8 cellular contexts compared by ENCODE assay signal in the genomic region with DNA sequence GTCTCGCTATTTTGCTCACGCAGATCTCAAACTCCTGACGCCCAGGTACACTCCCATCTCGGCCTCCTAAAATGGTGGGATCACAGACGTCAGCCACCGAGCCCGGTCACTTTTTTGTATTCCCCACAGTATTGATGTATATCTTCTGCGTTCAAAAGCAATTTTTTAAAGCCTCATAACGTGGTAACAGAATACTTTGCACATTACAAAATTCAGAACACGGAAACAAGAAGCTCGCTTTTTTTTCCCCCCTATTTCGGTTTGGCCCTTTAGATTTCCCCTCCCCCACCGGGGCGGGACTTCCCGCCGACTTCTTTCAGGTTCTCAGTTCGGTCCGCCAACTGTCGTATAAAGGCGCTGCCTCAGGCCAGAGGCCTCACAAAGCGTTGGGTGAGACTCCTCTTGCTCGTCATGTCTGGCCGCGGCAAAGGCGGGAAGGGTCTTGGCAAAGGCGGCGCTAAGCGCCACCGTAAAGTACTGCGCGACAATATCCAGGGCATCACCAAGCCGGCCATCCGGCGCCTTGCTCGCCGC.
A peak's percentile ranks its signal among the peaks of the same experiment; 100 is the strongest.
DNase-seq lines count a peak whose midpoint lies in the region; ATAC-seq and TF ChIP-seq lines count a peak whose summit lies in the region.
"Not testable (repeated sequence)": the region's sequence is repeated elsewhere in the genome, so short reads cannot be mapped to it uniquely, and the experiment has no call there.

No MANE protein-coding gene starts in this region.

- not testable (repeated sequence) for H3K36me3 ChIP-seq in lung (ENCODE audit: control insufficient read depth in 2 of 2, insufficient read depth in 2 of 2, low read length in 2 of 2)

- peak overlapping the region; percentile 23 to 53 for H3K27ac ChIP-seq in lung (ENCODE audit: low read depth in 1 of 2, low read length in 1 of 2)

- not testable (repeated sequence) for H3K4me1 ChIP-seq in lung (ENCODE audit: control insufficient read depth in 2 of 2, insufficient read depth in 2 of 2, low read length in 2 of 2)

- TF ChIP-seq CTCF in lung (IDR thresholded peaks at IDR 0.05; ENCODE audit: control extremely low read depth, extremely low read depth): not testable (repeated sequence)

- H3K27me3 ChIP-seq in lung (ENCODE audit: control insufficient read depth, insufficient read depth): not testable (repeated sequence)

- not testable (repeated sequence) for H3K4me3 ChIP-seq in lung

- DNase-seq in D341Med (ENCODE audit: low spot score): peak; percentile 39
- peak; percentile 83 for DNase-seq in NCI-H82 treated with DMSO at 0.1 percent for 48 hours (lab: John Stamatoyannopoulos, UW; ENCODE audit: unreplicated experiment)
- peak; percentile 64 to 67 for DNase-seq in activated CD4-positive, alpha-beta T cell treated with anti-CD3 and anti-CD28 coated beads, Interleukin-2, amount 50 U/mL, for 4 hours
- DNase-seq in ecto neural progenitor cell (ENCODE audit: low spot score): peak; percentile 76
- not testable (repeated sequence) for DNase-seq in lung (ENCODE audit: low spot score)
- peak in 2 of 3 experiments; percentile 35 to 60 for DNase-seq in stimulated activated CD4-positive, alpha-beta T cell treated with anti-CD3 and anti-CD28 coated beads, TNF-alpha, amount 100 ng/mL, for 24 hours (ENCODE audit: low read depth in 3 of 3)

- not testable (repeated sequence) for H3K9me3 ChIP-seq in lung (ENCODE audit: control insufficient read depth in 2 of 2, insufficient read depth in 1 of 2, low read length in 1 of 2)

- ATAC-seq in GM21515 (IDR thresholded peaks at IDR 0.05; ENCODE audit: unreplicated experiment) (peak; percentile 81), HG03571 (IDR thresholded peaks at IDR 0.05; ENCODE audit: unreplicated experiment) (peak; percentile 70), lung (ENCODE audit: insufficient read depth, low FRiP score) (peak; percentile 89)

- 1 to 3% methylated on average over 23 to 28 of the region's 36 CpGs for WGBS in lung, 2 donors
